Comparison of ENCODE assay signal across 30 cellular contexts in the genomic region with DNA sequence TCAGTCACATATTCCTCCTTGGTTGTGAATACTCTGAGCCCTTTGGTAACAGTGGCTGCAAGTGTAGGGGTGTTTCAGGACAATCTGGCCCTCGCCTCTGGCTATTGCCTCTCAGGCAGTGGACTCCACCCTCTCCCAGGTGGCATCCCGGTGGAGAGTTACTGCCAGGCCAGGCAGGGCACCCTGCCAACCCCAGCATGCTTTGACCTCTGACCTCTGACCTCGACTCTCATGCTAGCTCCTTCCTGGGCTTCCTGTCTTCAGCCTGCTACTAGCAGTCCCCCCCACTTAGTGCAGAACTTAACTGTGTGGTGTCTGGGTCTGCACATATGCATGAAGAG. TPM values are rescaled to one million over a fixed set of nuclear protein-coding genes. Genes with fewer than 3 reads are reported as not detected.
DNase-seq lines count a peak whose midpoint lies in the region; ATAC-seq, FAIRE-seq and TF ChIP-seq lines count a peak whose summit lies in the region.
"Had no signal": no experiment of that assay in that cellular context is flagged by ENCODE, and none has a peak within 500 bp of the region (broad histone marks: within the 10 kb centered on the region; RNA-seq: fewer than 3 reads in every experiment).

No MANE protein-coding gene starts in this region.

- no peak overlapping the region for H2AFZ ChIP-seq in astrocyte (ENCODE audit: low read depth, low read length)

- no peak for FAIRE-seq in astrocyte (lab: Jason Lieb, UNC)
- FAIRE-seq: bronchial epithelial cell, islet of Langerhans had no signal

- DNase-seq in AG04450 (ENCODE audit: low read depth, low spot score) = no peak
- no peak for DNase-seq in astrocyte (ENCODE audit: low read depth)
- DNase-seq in left cardiac atrium = peak; percentile 59
- no peak for DNase-seq in ureter (ENCODE audit: low spot score)
- DNase-seq: ACHN; activated CD4-positive, alpha-beta T cell treated with anti-CD3 and anti-CD28 coated beads for 48 hours; activated effector memory CD4-positive, alpha-beta T cell treated with Interleukin-2 at 50 U/mL for 16 hours; colonic mucosa; DMS153; effector CD4-positive, alpha-beta T cell; glutamatergic neuron; H7; Kasumi-1; naive thymus-derived CD8-positive, alpha-beta T cell; NCI-H1436; NCI-H2081; NCI-H226; NCI-H526 treated with DMSO at 0.1 percent for 48 hours; PC-3; stimulated activated naive B cell treated with anti-CD40 and anti-IgM and Interleukin-4, amounts not matched to agents 10 μg/mL and 1 μg/mL and 100 μg/mL, for 72 hours had no signal

- peak overlapping the region; percentile 84 for H3K27ac ChIP-seq in AG04450 (ENCODE audit: low read depth, low read length)
- H3K27ac ChIP-seq in astrocyte (ENCODE audit: low read depth, low read length) = no peak overlapping the region
- H3K27ac ChIP-seq: BLaER1, colonic mucosa, epithelial cell of prostate, VCaP had no signal

- H3K36me3 ChIP-seq in astrocyte (ENCODE audit: insufficient read depth, low read length) (no peaks in the 10 kb centered on the region), skeletal muscle satellite cell (ENCODE audit: insufficient read depth, low read length) (no peaks in the 10 kb centered on the region)
- H3K36me3 ChIP-seq: colonic mucosa had no signal

- ATAC-seq in left cardiac atrium (peak in 1 of 2 donors; percentile 7), GM18505 (IDR thresholded peaks at IDR 0.05; ENCODE audit: unreplicated experiment) (no peak)
- ATAC-seq in activated CD4-positive, CD25-positive, alpha-beta regulatory T cell treated with anti-CD3 and anti-CD28 coated beads, Interleukin-2, amount 50 U/mL, for 24 hours = no peak
- ATAC-seq: naive thymus-derived CD8-positive, alpha-beta T cell; PC-3; stimulated activated naive B cell treated with anti-CD40 and anti-IgM and Interleukin-4, amounts not matched to agents 10 μg/mL and 1 μg/mL and 100 μg/mL, for 72 hours had no signal

- intact Hi-C loops in left cardiac atrium (cut with DNase I) = loop anchor here in 1 of 2 donors (10.0 kb wide), 1 partner anchor 98 kb away; a partner anchor contains a TSS

- peaks cover 16% of the 10 kb centered on the region for H3K36me3 Mint-ChIP-seq in astrocyte (ENCODE audit: low read depth, unreplicated experiment)
- H3K36me3 Mint-ChIP-seq: activated naive CD8-positive, alpha-beta T cell; naive thymus-derived CD8-positive, alpha-beta T cell had no signal

- peaks cover 9% of the 10 kb centered on the region for H3K4me1 Mint-ChIP-seq in astrocyte (ENCODE audit: low read depth, unreplicated experiment)

- peaks cover 22% of the 10 kb centered on the region for H3K27me3 Mint-ChIP-seq in astrocyte (ENCODE audit: low read depth, unreplicated experiment)

- H3K4me1 ChIP-seq in astrocyte (ENCODE audit: insufficient read depth, low read length) (peaks cover 18% of the 10 kb centered on the region), skeletal muscle satellite cell (ENCODE audit: control insufficient read depth, insufficient read depth, low read length) (peaks cover 24% of the 10 kb centered on the region)
- H3K4me1 ChIP-seq: colonic mucosa had no signal

- H4K20me1 ChIP-seq in astrocyte (ENCODE audit: insufficient read depth, low read length) = no peaks in the 10 kb centered on the region
- H4K20me1 ChIP-seq: BLaER1 had no signal

- TF ChIP-seq POLR2A in GM18505 (IDR thresholded peaks at IDR 0.05; ENCODE audit: borderline replicate concordance, extremely low read depth, insufficient read depth, insufficient read length) = no peak

- H3K9ac ChIP-seq in astrocyte (ENCODE audit: low read length) = no peak overlapping the region
- H3K9ac ChIP-seq in skeletal muscle satellite cell (ENCODE audit: low read depth, low read length) = no peak overlapping the region
- H3K9ac ChIP-seq: BLaER1 had no signal

- CTCF ChIA-PET in AG04450 (lab: Charles Lee) = interaction anchor here (1.0 to 1.3 kb wide), 2 partner anchors 45 to 52 kb away, joined by 3 read pairs; no protein-coding TSS in a partner anchor

- H3K27ac Mint-ChIP-seq in astrocyte (ENCODE audit: unreplicated experiment) = no peak overlapping the region
- H3K27ac Mint-ChIP-seq: activated naive CD8-positive, alpha-beta T cell; stimulated activated naive B cell treated with anti-CD40 and anti-IgM and Interleukin-4, amounts not matched to agents 10 μg/mL and 1 μg/mL and 100 μg/mL, for 72 hours had no signal

- POLR2A ChIA-PET in AG04450 (lab: Yijun Ruan, JAX) = interaction anchor here (1.0 to 1.8 kb wide), 2 partner anchors 46 to 573 kb away, joined by 4 to 11 read pairs; a partner anchor contains a TSS

- H3K4me3 ChIP-seq in AG04450 (ENCODE audit: low read depth, low read length) (0 out of 2 replicates have a peak overlapping the region, but pooled peaks have one; percentile 12), astrocyte (ENCODE audit: insufficient read depth, low read depth, low read length) (peak overlapping the region; percentile 30), skeletal muscle satellite cell (ENCODE audit: low read length) (no peak overlapping the region)
- H3K4me3 ChIP-seq: BLaER1, colonic mucosa, skin epidermis had no signal

- peaks cover 7% of the 10 kb centered on the region for H3K9me3 Mint-ChIP-seq in astrocyte (ENCODE audit: unreplicated experiment)
- H3K9me3 Mint-ChIP-seq: naive thymus-derived CD8-positive, alpha-beta T cell had no signal

- no peak overlapping the region for H3K4me3 Mint-ChIP-seq in astrocyte (ENCODE audit: unreplicated experiment)
- H3K4me3 Mint-ChIP-seq: activated naive CD8-positive, alpha-beta T cell; naive thymus-derived CD8-positive, alpha-beta T cell; stimulated activated naive B cell treated with anti-CD40 and anti-IgM and Interleukin-4, amounts not matched to agents 10 μg/mL and 1 μg/mL and 100 μg/mL, for 72 hours had no signal

- H3K79me2 ChIP-seq in astrocyte (ENCODE audit: insufficient read depth, low read length) = no peaks in the 10 kb centered on the region

- H3K9me3 ChIP-seq in AG04450 (ENCODE audit: control insufficient read depth, insufficient read depth, low read length) = peaks cover 2% of the 10 kb centered on the region
- H3K9me3 ChIP-seq in astrocyte (ENCODE audit: insufficient read depth, low read depth, low read length) = no peaks in the 10 kb centered on the region
- H3K9me3 ChIP-seq in skeletal muscle satellite cell (replicated peaks; ENCODE audit: low read length) = no peaks in the 10 kb centered on the region
- H3K9me3 ChIP-seq: BLaER1, colonic mucosa had no signal

- H3K4me2 ChIP-seq in astrocyte (ENCODE audit: low read length) (peak overlapping the region; percentile 70), skeletal muscle satellite cell (ENCODE audit: low read length) (peak overlapping the region; percentile 56)
- H3K4me2 ChIP-seq: BLaER1 had no signal

- no peak for TF ChIP-seq CTCF in AG04450 (IDR thresholded peaks at IDR 0.05; ENCODE audit: low read depth, low read length)
- no peak for TF ChIP-seq CTCF in astrocyte (IDR thresholded peaks at IDR 0.05; ENCODE audit: insufficient read depth, low read depth, low read length)

- H3K27me3 ChIP-seq in AG04450 (ENCODE audit: control insufficient read depth, insufficient read depth, low read length) (no peaks in the 10 kb centered on the region), astrocyte (ENCODE audit: insufficient read depth, low read length) (peaks cover 6% of the 10 kb centered on the region), skeletal muscle satellite cell (ENCODE audit: control insufficient read depth, insufficient read depth, low read length) (peaks cover 3% of the 10 kb centered on the region)

RNA-seq across cellular contexts. Expression of a gene that starts 5.5 kb away (rescaled TPM):
- polyA plus RNA-seq in AG04450 (2011; rRNA removed) = 11.5 and 15.1 TPM in 2 replicates
- polyA minus RNA-seq in AG04450 (2011; rRNA and poly(A)+ RNA removed) = 7.0 and 7.6 TPM in 2 replicates
- 1.0 and 2.1 TPM in 2 replicates for total RNA-seq in astrocyte
- 10 to 100 TPM; 19.0 to 33.0 TPM for total RNA-seq in left cardiac atrium
- 0.44 and 0.51 TPM in 2 replicates for total RNA-seq in skeletal muscle satellite cell (2012; rRNA removed)
- total RNA-seq in ureter = 8.7 TPM
- total RNA-seq: PC-3 had no signal

RNA-seq across cellular contexts. Expression of a gene that starts 45.9 kb away (rescaled TPM):
- polyA plus RNA-seq in AG04450 (2011; rRNA removed) = 89.8 and 113 TPM in 2 replicates
- 47.3 and 67.8 TPM in 2 replicates for polyA minus RNA-seq in AG04450 (2011; rRNA and poly(A)+ RNA removed)
- total RNA-seq in astrocyte (60.3 and 61.1 TPM in 2 replicates), left cardiac atrium (100 to 1,000 TPM; 100 to 128 TPM), ureter (64.9 TPM)
- total RNA-seq in skeletal muscle satellite cell (2012; rRNA removed) = 101 and 107 TPM in 2 replicates
